Comparison of ENCODE assay signal across 28 cellular contexts in the genomic region with DNA sequence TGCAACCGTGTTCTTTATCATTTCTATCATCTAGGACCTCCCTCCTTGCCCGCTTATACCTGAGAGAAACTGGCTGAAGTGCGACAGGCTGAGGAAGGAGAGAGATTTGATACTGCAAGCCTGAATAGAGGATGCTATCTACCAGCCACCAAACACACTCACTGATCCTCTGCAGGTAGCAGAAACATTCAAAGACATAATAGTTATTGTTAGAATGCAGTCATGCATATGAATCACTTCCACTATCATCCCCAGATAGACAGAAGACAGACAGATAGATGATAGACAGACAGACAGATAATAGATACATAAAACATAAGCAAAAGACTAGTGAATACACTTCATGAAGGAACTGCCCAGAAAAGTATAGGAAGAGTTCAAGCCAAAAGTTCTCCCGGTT. TPM values are rescaled to one million over a fixed set of nuclear protein-coding genes. Genes with fewer than 3 reads are reported as not detected.
DNase-seq lines count a peak whose midpoint lies in the region; ATAC-seq and TF ChIP-seq lines count a peak whose summit lies in the region.
"Had no signal": no experiment of that assay in that cellular context is flagged by ENCODE, and none has a peak within 500 bp of the region (broad histone marks: within the 10 kb centered on the region; RNA-seq: fewer than 3 reads in every experiment).

No MANE protein-coding gene starts in this region.

- no peaks in the 10 kb centered on the region for H3K9me3 Mint-ChIP-seq in neural progenitor cell
- no peaks in the 10 kb centered on the region for H3K9me3 Mint-ChIP-seq in H9

- H4K20me1 ChIP-seq in neural progenitor cell (ENCODE audit: low read depth) = no peaks in the 10 kb centered on the region
- no peaks in the 10 kb centered on the region for H4K20me1 ChIP-seq in H9 (ENCODE audit: control insufficient read depth, insufficient read depth, insufficient read length)

- no peaks in the 10 kb centered on the region for H3K23me2 ChIP-seq in H9 (ENCODE audit: insufficient read length, low read depth, low read length, poor library complexity, severe bottlenecking)

- no peak overlapping the region for H4K91ac ChIP-seq in H9 (ENCODE audit: insufficient read length, low read depth, low read length)

- H3K23ac ChIP-seq in H9 (ENCODE audit: insufficient read length, low read depth, low read length) = no peak overlapping the region

- H3K79me1 ChIP-seq in H9 (ENCODE audit: insufficient read depth, low read depth, low read length, poor library complexity, severe bottlenecking) = no peaks in the 10 kb centered on the region

- ATAC-seq in GM18505 (IDR thresholded peaks at IDR 0.05; ENCODE audit: unreplicated experiment) = peak; percentile 80
- ATAC-seq in GM21825 (IDR thresholded peaks at IDR 0.05; ENCODE audit: unreplicated experiment) = peak; percentile 47
- ATAC-seq in HG03342 (IDR thresholded peaks at IDR 0.05; ENCODE audit: unreplicated experiment) = peak; percentile 73
- ATAC-seq: A549, HepG2, T-helper 17 cell had no signal

- no peak overlapping the region for H3K56ac ChIP-seq in H9 (ENCODE audit: insufficient read length, low read depth, low read length)

- TF ChIP-seq POLR2A in GM18505 (IDR thresholded peaks at IDR 0.05; ENCODE audit: borderline replicate concordance, extremely low read depth, insufficient read depth, insufficient read length) = no peak

- H2AK5ac ChIP-seq in H9 (ENCODE audit: insufficient read length, low read length) = no peak overlapping the region

- no peak overlapping the region for H3K27ac Mint-ChIP-seq in neural progenitor cell
- no peak overlapping the region for H3K27ac Mint-ChIP-seq in H9
- H3K27ac Mint-ChIP-seq: B cell, CD14-positive monocyte, T-helper 17 cell had no signal

- H3K9ac ChIP-seq in neural progenitor cell (no peak overlapping the region), H9 (ENCODE audit: extremely low read depth, insufficient read length, low read length) (no peak overlapping the region)

- no peak overlapping the region for H3K27ac ChIP-seq in neural progenitor cell
- H3K27ac ChIP-seq in H9 (ENCODE audit: insufficient read length, low read depth, low read length) = no peak overlapping the region
- H3K27ac ChIP-seq: A549, HL-60, RWPE1, SK-N-MC had no signal

- H3K36me3 Mint-ChIP-seq in neural progenitor cell = no peaks in the 10 kb centered on the region
- H3K36me3 Mint-ChIP-seq in H9 (ENCODE audit: insufficient read depth in 1 of 3, low read depth in 3 of 3) = no peaks in the 10 kb centered on the region
- H3K36me3 Mint-ChIP-seq: CD14-positive monocyte had no signal

- H3K4me2 ChIP-seq in neural progenitor cell (no peak overlapping the region), H9 (ENCODE audit: insufficient read depth, insufficient read length, low read length) (no peak overlapping the region)
- H3K4me2 ChIP-seq: A549 had no signal

- H2AFZ ChIP-seq in neural progenitor cell (replicated peaks) = peak overlapping the region; percentile 2
- no peak overlapping the region for H2AFZ ChIP-seq in H9 (ENCODE audit: low read length)

- no peak overlapping the region for H3T11ph ChIP-seq in H9 (ENCODE audit: low read length)

- H3K4me1 ChIP-seq in neural progenitor cell = peaks cover 9% of the 10 kb centered on the region
- H3K4me1 ChIP-seq in H9 (ENCODE audit: insufficient read depth, low read length) = no peaks in the 10 kb centered on the region
- H3K4me1 ChIP-seq: A549 had no signal

- no peak overlapping the region for H2BK20ac ChIP-seq in H9 (ENCODE audit: low read depth, low read length, poor library complexity, severe bottlenecking)

- no peak overlapping the region for H3K4ac ChIP-seq in H9 (ENCODE audit: low read depth, low read length)

- WGBS in H9 (ENCODE audit: extremely low coverage, insufficient read length, low lambda C conversion rate) = no CpG with 5 or more reads among the region's 4 CpGs

- H3K9me3 ChIP-seq in neural progenitor cell (ENCODE audit: low read depth) = no peaks in the 10 kb centered on the region
- H3K9me3 ChIP-seq in H9 (ENCODE audit: control insufficient read depth, low read depth, low read length) = no peaks in the 10 kb centered on the region
- H3K9me3 ChIP-seq: A549 had no signal

- H3K4me1 Mint-ChIP-seq in neural progenitor cell (peaks cover 6% of the 10 kb centered on the region), H9 (peaks cover 0 to 4% of the 10 kb centered on the region in 2 experiments; a peak in 1 of 4 replicates)
- H3K4me1 Mint-ChIP-seq: B cell, T-helper 17 cell had no signal

- H3K27me3 Mint-ChIP-seq in neural progenitor cell (ENCODE audit: insufficient read depth, low read depth) = no peaks in the 10 kb centered on the region
- no peaks in the 10 kb centered on the region for H3K27me3 Mint-ChIP-seq in H9 (ENCODE audit: low read depth)

- no peak overlapping the region for H3K4me3 Mint-ChIP-seq in neural progenitor cell
- H3K4me3 Mint-ChIP-seq in H9 = no peak overlapping the region
- H3K4me3 Mint-ChIP-seq: B cell, CD14-positive monocyte, T-helper 17 cell had no signal

- H4K5ac ChIP-seq in H9 (ENCODE audit: insufficient read length, low read depth, low read length) = no peak overlapping the region

- H2BK12ac ChIP-seq in H9 (ENCODE audit: insufficient read length, low read depth, low read length) = no peak overlapping the region

- H2BK5ac ChIP-seq in H9 (ENCODE audit: insufficient read length, low read length) = no peak overlapping the region

- DNase-seq in neural progenitor cell (ENCODE audit: low spot score) (no peak), HuH-7.5 (ENCODE audit: low spot score) (no peak), middle frontal gyrus (ENCODE audit: extremely low spot score, low spot score) (no peak), H9 (no peak)
- DNase-seq: DMS53; GDM1; KBM-7; NCI-H1092; NCI-H1436; NCI-H2029; NCI-H226; NCI-H524; NCI-H774; NK-92 treated with Interleukin-12 subunit alpha and Interleukin-12 subunit beta, amount 100 ng/mL, for 24 hours; SHP77 treated with DMSO at 0.1 percent for 48 hours; SW 1271; T-helper 17 cell had no signal

- no peak overlapping the region for H2BK15ac ChIP-seq in H9 (ENCODE audit: low read depth, low read length)

- H3K4me3 ChIP-seq in neural progenitor cell = no peak overlapping the region
- H3K4me3 ChIP-seq: A549, SK-N-MC had no signal

- no peak overlapping the region for H3K18ac ChIP-seq in H9 (ENCODE audit: insufficient read length, low read depth, low read length)

- H4K8ac ChIP-seq in H9 (replicated peaks; ENCODE audit: insufficient read length, low read depth, low read length) = no peak overlapping the region

- no peaks in the 10 kb centered on the region for H3K36me3 ChIP-seq in neural progenitor cell

- H3K79me2 ChIP-seq in neural progenitor cell (ENCODE audit: low read depth) (no peaks in the 10 kb centered on the region), H9 (ENCODE audit: insufficient read depth, low read length) (no peaks in the 10 kb centered on the region)

- no peak overlapping the region for H3K14ac ChIP-seq in H9 (ENCODE audit: insufficient read depth, low read length)

- H2BK120ac ChIP-seq in H9 (ENCODE audit: low read depth, low read length, poor library complexity, severe bottlenecking) = no peak overlapping the region

- H3K27me3 ChIP-seq in neural progenitor cell (no peaks in the 10 kb centered on the region), H9 (ENCODE audit: insufficient read depth, low read length) (no peaks in the 10 kb centered on the region)

- no peaks in the 10 kb centered on the region for H3F3A ChIP-seq in neural progenitor cell (ENCODE audit: low read depth)

- no peak for TF ChIP-seq CTCF in neural progenitor cell (IDR thresholded peaks at IDR 0.05)
- TF ChIP-seq CTCF in H9 (conservative IDR thresholded peaks at IDR 0.05) = no peak

RNA-seq across cellular contexts. Expression of gene FAM81B, which starts 32.9 kb away (rescaled TPM):
- not detected in 2 replicates for total RNA-seq in neural progenitor cell (ENCODE audit: low replicate concordance)
- total RNA-seq in H9 (2021) = not detected in 2 replicates
- total RNA-seq: B cell, HepG2, HT-29 had no signal
